ENCODE assay signal across 1 cellular context in the genomic region with DNA sequence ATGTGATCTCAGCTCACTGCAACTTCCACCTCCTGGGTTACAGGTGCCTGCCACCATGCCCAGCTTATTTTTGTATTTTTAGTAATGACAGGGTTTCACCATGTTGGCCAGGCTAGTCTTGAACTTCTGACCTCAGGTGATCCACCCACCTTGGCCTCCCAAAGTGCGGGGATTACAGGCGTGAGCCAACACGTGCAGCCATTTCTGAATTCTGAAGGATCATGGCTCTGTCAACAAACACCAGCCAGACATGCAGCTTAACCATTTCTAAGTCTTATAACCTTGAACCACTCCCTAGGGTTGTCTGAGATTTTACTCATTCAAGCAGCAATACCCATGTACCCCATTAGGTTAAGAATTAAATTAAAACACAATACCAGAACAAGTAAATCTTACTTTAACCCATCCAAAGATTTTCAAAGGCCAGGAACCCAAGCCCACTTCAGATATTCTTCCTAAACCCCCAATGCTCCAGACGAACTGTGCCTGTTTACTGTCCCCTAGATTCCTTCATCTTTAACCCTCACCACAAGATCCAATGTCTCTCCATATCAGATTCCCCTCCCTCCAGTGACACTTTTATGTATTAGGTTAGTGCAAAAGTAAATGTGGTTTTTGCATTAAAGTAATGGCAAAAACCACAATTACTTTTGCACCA.
TF ChIP-seq lines count a peak whose summit lies in the region.

No MANE protein-coding gene starts in this region.

TF ChIP-seq in endothelial cell of umbilical vein, 7 proteins besides CTCF, POLR2A, EP300 and RAD21:
- TF ChIP-seq JUN (IDR thresholded peaks at IDR 0.05; ENCODE audit: borderline replicate concordance, insufficient read depth, insufficient read length, low read depth) (no peak), POLR2AphosphoS5 (IDR thresholded peaks at IDR 0.05; ENCODE audit: insufficient read depth, low read depth, low read length) (peak; percentile 61)
